Comparison of ENCODE assay signal across 8 cellular contexts in genomic region chr17:7839199-7839889, GRCh38. TPM values are rescaled to one million over a fixed set of nuclear protein-coding genes. Genes with fewer than 3 reads are reported as not detected.
DNase-seq lines count a peak whose midpoint lies in the region; ATAC-seq and TF ChIP-seq lines count a peak whose summit lies in the region.

No MANE protein-coding gene starts in this region.

- H3K4me1 ChIP-seq in RWPE2 (ENCODE audit: insufficient read depth, poor library complexity, severe bottlenecking) (peaks cover 21% of the 10 kb centered on the region), esophagus muscularis mucosa (peaks cover 46 to 80% (median 79%) of the 10 kb centered on the region in 4 donors), psoas muscle (peaks cover 36% of the 10 kb centered on the region)

- no peak for TF ChIP-seq EP300 in esophagus muscularis mucosa (IDR thresholded peaks at IDR 0.05)

- DNase-seq in GDM1 (lab: John Stamatoyannopoulos, UW): peak; percentile 17
- no peak for DNase-seq in RWPE2 (ENCODE audit: low spot score)
- DNase-seq in esophagus muscularis mucosa (ENCODE audit: extremely low spot score): no peak
- DNase-seq in psoas muscle: no peak
- no peak for DNase-seq in NCI-H1694 treated with DMSO at 0.1 percent for 48 hours (lab: John Stamatoyannopoulos, UW)
- DNase-seq in A172 (ENCODE audit: low spot score): no peak
- DNase-seq in D341Med (ENCODE audit: low spot score): no peak

- peak overlapping the region; percentile 97 for H3K27ac ChIP-seq in RWPE2 (ENCODE audit: poor library complexity, severe bottlenecking)
- H3K27ac ChIP-seq in esophagus muscularis mucosa (replicated peaks in 1 of 4): peak overlapping the region; percentile 97 to 98 (median 98)
- H3K27ac ChIP-seq in psoas muscle: peak overlapping the region; percentile 99

- intact Hi-C loops in esophagus muscularis mucosa (cut with DNase I): no loop called here
- intact Hi-C loops in psoas muscle (cut with DNase I): no loop called here

- TF ChIP-seq CTCF in RWPE2 (IDR thresholded peaks at IDR 0.05; ENCODE audit: poor library complexity, severe bottlenecking): no peak
- no peak for TF ChIP-seq CTCF in esophagus muscularis mucosa (IDR thresholded peaks at IDR 0.05)
- TF ChIP-seq CTCF in psoas muscle (IDR thresholded peaks at IDR 0.05): no peak

- H3K9me3 ChIP-seq in RWPE2 (ENCODE audit: severe bottlenecking) (no peaks in the 10 kb centered on the region), esophagus muscularis mucosa (no peaks in the 10 kb centered on the region), psoas muscle (no peaks in the 10 kb centered on the region)

- 68% methylated on average over 3 of the region's 6 CpGs for WGBS in esophagus muscularis mucosa
- WGBS in psoas muscle, 3 donors: 39 to 52% (median 43%) methylated on average over 6 of the region's 6 CpGs

- H3K4me3 ChIP-seq in RWPE2 (ENCODE audit: severe bottlenecking) (no peak overlapping the region), esophagus muscularis mucosa (no peak overlapping the region), psoas muscle (peak overlapping the region; percentile 81)

- no peaks in the 10 kb centered on the region for H3K27me3 ChIP-seq in RWPE2 (ENCODE audit: insufficient read depth, poor library complexity, severe bottlenecking)
- H3K27me3 ChIP-seq in esophagus muscularis mucosa: no peaks in the 10 kb centered on the region
- H3K27me3 ChIP-seq in psoas muscle (ENCODE audit: insufficient read depth in 3 of 3, low read length in 2 of 3): no peaks in the 10 kb centered on the region

- TF ChIP-seq POLR2A in esophagus muscularis mucosa (IDR thresholded peaks at IDR 0.05; ENCODE audit: low read depth): no peak

- ATAC-seq in RWPE2 (ENCODE audit: low read depth) (no peak), psoas muscle (no peak), HG03139 (IDR thresholded peaks at IDR 0.05; ENCODE audit: unreplicated experiment) (no peak)

- H3K36me3 ChIP-seq in RWPE2 (ENCODE audit: low read depth): peaks cover 12% of the 10 kb centered on the region
- H3K36me3 ChIP-seq in esophagus muscularis mucosa: peaks cover 0 to 10% (median 5%) of the 10 kb centered on the region in 4 donors
- H3K36me3 ChIP-seq in psoas muscle (ENCODE audit: insufficient read depth in 1 of 2, low read depth in 1 of 2): peaks cover 0 to 9% of the 10 kb centered on the region in 2 donors

RNA-seq across cellular contexts. Expression of gene KDM6B, which starts 5.3 kb away (rescaled TPM):
- 100 to 1,000 TPM in 1 of 4 donors, 10 to 100 TPM in 3; 10.8 to 101 (median 15.1) TPM for total RNA-seq in esophagus muscularis mucosa
- total RNA-seq in psoas muscle: 10 to 100 TPM; 11.8 to 26.0 (median 17.9) TPM
- polyA plus RNA-seq in psoas muscle: 10 to 100 TPM in 1 of 3 donors, 1 to 10 TPM in 2; 2.8 to 16.6 (median 6.3) TPM
- total RNA-seq in A172 (2014; rRNA removed; shearing (Covaris generic)): 0.16 and 0.93 TPM in 2 replicates

RNA-seq across cellular contexts. Expression of gene TMEM88, which starts 15.5 kb away (rescaled TPM):
- total RNA-seq in esophagus muscularis mucosa (10 to 100 TPM; 13.3 to 45.9 (median 42.5) TPM), psoas muscle (10 to 100 TPM; 16.3 to 31.3 (median 19.0) TPM)
- 10 to 100 TPM; 24.0 to 57.4 (median 42.6) TPM for polyA plus RNA-seq in psoas muscle
- total RNA-seq in A172 (2014; rRNA removed; shearing (Covaris generic)): not detected in 2 replicates

RNA-seq across cellular contexts. Expression of gene NAA38, which starts 18.0 kb away (rescaled TPM):
- total RNA-seq in esophagus muscularis mucosa (100 to 1,000 TPM in 2 of 4 donors, 10 to 100 TPM in 2; 61.4 to 110 (median 102) TPM), psoas muscle (10 to 100 TPM; 60.8 to 95.4 (median 73.3) TPM)
- polyA plus RNA-seq in psoas muscle: 100 to 1,000 TPM; 104 to 148 (median 109) TPM
- 200 and 243 TPM in 2 replicates for total RNA-seq in A172 (2014; rRNA removed; shearing (Covaris generic))

RNA-seq across cellular contexts. Expression of gene CYB5D1, which starts 18.5 kb away (rescaled TPM):
- 10 to 100 TPM; 11.6 to 14.9 (median 12.0) TPM for total RNA-seq in esophagus muscularis mucosa
- 10 to 100 TPM in 2 of 4 donors, 1 to 10 TPM in 2; 9.9 to 11.9 (median 10.2) TPM for total RNA-seq in psoas muscle
- polyA plus RNA-seq in psoas muscle: 10 to 100 TPM in 2 of 3 donors, 1 to 10 TPM in 1; 7.1 to 31.7 (median 10.4) TPM
- 15.7 and 18.4 TPM in 2 replicates for total RNA-seq in A172 (2014; rRNA removed; shearing (Covaris generic))

RNA-seq across cellular contexts. Expression of gene CHD3, which starts 49.2 kb away (rescaled TPM):
- total RNA-seq in esophagus muscularis mucosa (100 to 1,000 TPM in 3 of 4 donors, 10 to 100 TPM in 1; 82.7 to 139 (median 111) TPM), psoas muscle (10 to 100 TPM in 1 of 4 donors, 1 to 10 TPM in 3; 5.8 to 13.1 (median 7.5) TPM)
- polyA plus RNA-seq in psoas muscle: 1 to 10 TPM; 3.3 to 6.9 (median 6.8) TPM
- total RNA-seq in A172 (2014; rRNA removed; shearing (Covaris generic)): 89.2 and 104 TPM in 2 replicates

Comparison
In these comparisons a context has a peak if more than half of its experiments do, and no peak if none do; other contexts are left out.
1. RNA of gene TMEM88, which starts 15.5 kb away (total RNA-seq): 13.3 to 45.9 TPM in esophagus muscularis mucosa and 16.3 to 31.3 TPM in psoas muscle; not detected in A172; every median in the first group is over 10 times any median in the second.
2. Peak in every context shown above with its lines, with median percentiles within 50 percentile points of each other: H3K27ac ChIP-seq.